In the genomic region with DNA sequence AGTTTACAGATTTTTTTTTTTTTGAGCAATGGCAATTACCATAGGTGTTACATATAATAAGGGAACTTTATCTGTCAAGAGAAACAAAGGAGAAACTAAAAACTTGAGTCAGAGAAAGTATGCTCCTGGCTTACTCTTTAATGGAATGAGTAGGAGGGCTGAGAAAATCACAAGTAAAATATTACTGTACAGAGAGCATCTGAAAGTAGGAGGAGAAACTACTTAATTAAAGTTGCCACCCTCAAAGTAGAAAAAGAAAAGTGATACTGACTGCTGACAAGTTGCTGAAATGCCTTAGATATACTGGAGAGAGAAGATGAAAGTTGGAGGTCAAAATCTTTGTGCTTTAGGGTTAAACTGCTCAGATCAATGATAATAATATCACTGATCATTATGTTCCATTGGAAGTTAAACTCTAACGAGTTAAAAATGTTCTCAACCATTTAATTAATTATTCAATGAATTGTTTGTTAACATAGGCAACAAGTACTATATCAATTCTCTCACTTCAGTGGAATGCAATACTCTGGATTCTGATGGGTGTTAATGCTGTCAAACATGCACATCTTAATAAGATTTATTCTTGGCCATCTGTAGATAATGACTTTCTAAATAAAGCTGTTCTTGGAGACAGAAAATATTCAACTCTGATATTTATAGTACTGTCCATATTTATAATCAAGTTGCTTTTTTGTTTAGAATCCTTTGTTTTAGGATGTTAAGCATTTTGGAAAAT, we compare ENCODE assay signal across 13 cellular contexts.
DNase-seq lines count a peak whose midpoint lies in the region; ATAC-seq and TF ChIP-seq lines count a peak whose summit lies in the region.
"Had no signal": no experiment of that assay in that cellular context is flagged by ENCODE, and none has a peak within 500 bp of the region (broad histone marks: within the 10 kb centered on the region; RNA-seq: fewer than 3 reads in every experiment).

No MANE protein-coding gene starts in this region.

- intact Hi-C loops in sigmoid colon (cut with DNase I) = no loop called here
- intact Hi-C loops in ovary (cut with DNase I) = no loop called here

- H3K4me3 ChIP-seq in GM12865 (ENCODE audit: low read depth, low read length) (no peak overlapping the region), OCI-LY3 (ENCODE audit: low read length) (peak overlapping the region; percentile 48), sigmoid colon (no peak overlapping the region), ovary (no peak overlapping the region)

- DNase-seq in GM12865 (ENCODE audit: low read depth) (peak; percentile 78), NCI-H146 treated with DMSO at 0.1 percent for 48 hours (lab: John Stamatoyannopoulos, UW; ENCODE audit: unreplicated experiment) (no peak), sigmoid colon (no peak), anterior cingulate cortex (lab: John Stamatoyannopoulos, UW) (no peak), ovary (no peak)
- DNase-seq: activated naive CD4-positive, alpha-beta T cell treated with anti-CD3 and anti-CD28 coated beads, Interleukin-2, amount 10 ng/mL, durations not matched to agents 7 days and 5 days; NCI-H1417 treated with DMSO at 0.1 percent for 48 hours; retina; T-cell had no signal

- TF ChIP-seq POLR2A in sigmoid colon (IDR thresholded peaks at IDR 0.05) (no peak), ovary (IDR thresholded peaks at IDR 0.05) (no peak)

- TF ChIP-seq CTCF in GM12865 (IDR thresholded peaks at IDR 0.05; ENCODE audit: insufficient read depth, low read depth, low read length, missing control alignments) = no peak
- no peak for TF ChIP-seq CTCF in OCI-LY3 (IDR thresholded peaks at IDR 0.05; ENCODE audit: low read depth, low read length)
- TF ChIP-seq CTCF in sigmoid colon (IDR thresholded peaks at IDR 0.05) = no peak
- no peak for TF ChIP-seq CTCF in ovary (IDR thresholded peaks at IDR 0.05)

- no peaks in the 10 kb centered on the region for H3K79me2 ChIP-seq in OCI-LY3 (ENCODE audit: low read length)

- H3K4me2 ChIP-seq in OCI-LY3 (ENCODE audit: low read length) = peak overlapping the region; percentile 76

- H3K9me3 ChIP-seq in OCI-LY3 (ENCODE audit: insufficient read depth, low read length) (no peaks in the 10 kb centered on the region), sigmoid colon (no peaks in the 10 kb centered on the region), ovary (no peaks in the 10 kb centered on the region)

- no peaks in the 10 kb centered on the region for H3K36me3 ChIP-seq in OCI-LY3 (replicated peaks; ENCODE audit: low read depth, low read length)
- H3K36me3 ChIP-seq in sigmoid colon = no peaks in the 10 kb centered on the region
- no peaks in the 10 kb centered on the region for H3K36me3 ChIP-seq in ovary

- no peak overlapping the region for H2AFZ ChIP-seq in OCI-LY3 (ENCODE audit: low read depth, low read length)

- H3K27me3 ChIP-seq in OCI-LY3 (ENCODE audit: low read depth, low read length) = peaks cover 42% of the 10 kb centered on the region
- H3K27me3 ChIP-seq in sigmoid colon = no peaks in the 10 kb centered on the region
- no peaks in the 10 kb centered on the region for H3K27me3 ChIP-seq in ovary

- H3K27ac ChIP-seq in OCI-LY3 (ENCODE audit: low read length) (peak overlapping the region; percentile 44), sigmoid colon (no peak overlapping the region), ovary (no peak overlapping the region)
- H3K27ac ChIP-seq: epithelial cell of prostate had no signal

- 61 to 63% methylated on average over 1 of the region's 1 CpG for WGBS in sigmoid colon, 2 donors
- 17 to 46% (median 24%) methylated on average over 1 of the region's 1 CpG for WGBS in ovary, 3 donors

- H3K4me1 ChIP-seq in OCI-LY3 (ENCODE audit: low read length) (peaks cover 49% of the 10 kb centered on the region), sigmoid colon (no peaks in the 10 kb centered on the region), ovary (ENCODE audit: insufficient read depth) (no peaks in the 10 kb centered on the region)

- ATAC-seq in GM19351 (IDR thresholded peaks at IDR 0.05; ENCODE audit: unreplicated experiment) = peak; percentile 69
- peak; percentile 73 for ATAC-seq in HG02885 (IDR thresholded peaks at IDR 0.05; ENCODE audit: poor library complexity, unreplicated experiment)
- ATAC-seq: T-cell had no signal

- H3K9ac ChIP-seq in OCI-LY3 (ENCODE audit: low read length) = no peak overlapping the region

- H4K20me1 ChIP-seq in OCI-LY3 (ENCODE audit: insufficient read depth, low read length) = no peaks in the 10 kb centered on the region; the same call in 1 of the 2 replicates

- TF ChIP-seq EP300 in sigmoid colon (IDR thresholded peaks at IDR 0.05) = no peak
- no peak for TF ChIP-seq EP300 in ovary (IDR thresholded peaks at IDR 0.05)
